In genomic region chr6:133916650-133917151, GRCh38 we compare ENCODE assay signal across 8 cellular contexts. TPM values are rescaled to one million over a fixed set of nuclear protein-coding genes. Genes with fewer than 3 reads are reported as not detected.
DNase-seq lines count a peak whose midpoint lies in the region; ATAC-seq, FAIRE-seq and TF ChIP-seq lines count a peak whose summit lies in the region.

No MANE protein-coding gene starts in this region.

- ATAC-seq in GM18858 (IDR thresholded peaks at IDR 0.05; ENCODE audit: unreplicated experiment) (peak; percentile 45), HG03103 (IDR thresholded peaks at IDR 0.05; ENCODE audit: low read depth, unreplicated experiment) (peak; percentile 67)

- POLR2A ChIA-PET in AG04449 (lab: Yijun Ruan, JAX) = no interaction called here

- CTCF ChIA-PET in AG04449 (lab: Yijun Ruan, JAX) = interaction anchor here (0.6 to 20.8 kb wide), 70 partner anchors 9 to 1094 kb away, joined by 3 to 1249 read pairs (median 4); partner anchors contain the start of gene TCF21

- TF ChIP-seq CTCF in AG04449 (IDR thresholded peaks at IDR 0.05; ENCODE audit: insufficient read depth, low read length, missing control alignments) = peak; percentile 91
- peak; percentile 89 for TF ChIP-seq CTCF in VCaP (conservative IDR thresholded peaks at IDR 0.05)
- TF ChIP-seq CTCF in bronchial epithelial cell (IDR thresholded peaks at IDR 0.05; ENCODE audit: insufficient read depth, low read length, severe bottlenecking) = peak; percentile 92

- FAIRE-seq in bronchial epithelial cell (lab: Jason Lieb, UNC) = no peak

- no peak overlapping the region for H3K4me3 ChIP-seq in AG04449 (ENCODE audit: low read depth, low read length)
- H3K4me3 ChIP-seq in bronchial epithelial cell (ENCODE audit: low read depth, low read length) = no peak overlapping the region

- no peaks in the 10 kb centered on the region for H3K36me3 ChIP-seq in bronchial epithelial cell (ENCODE audit: control insufficient read depth, insufficient read depth, low read length)

- H3K27me3 ChIP-seq in bronchial epithelial cell (ENCODE audit: control insufficient read depth, insufficient read depth, low read length) = no peaks in the 10 kb centered on the region

- H3K27ac ChIP-seq in VCaP = no peak overlapping the region

- DNase-seq in AG04449 (ENCODE audit: low read depth, low spot score) (peak; percentile 71), NCI-H2171 (lab: John Stamatoyannopoulos, UW) (peak; percentile 44), bronchial epithelial cell (ENCODE audit: low read depth) (peak; percentile 75), inferior parietal cortex (ENCODE audit: extremely low spot score) (peak; percentile 91)
- peak; percentile 53 to 75 (median 70) for DNase-seq in stimulated activated CD4-positive, alpha-beta T cell treated with anti-CD3 and anti-CD28 coated beads, Interleukin-1b, Interleukin-23, amount 100 ng/mL, for 24 hours (ENCODE audit: low read depth in 4 of 4, low spot score in 1 of 4)

RNA-seq across cellular contexts. Expression of gene TCF21, which starts 27.8 kb away (rescaled TPM):
- 0.26 TPM in 1 of 2 replicates, not detected in the other for total RNA-seq in bronchial epithelial cell

RNA-seq across cellular contexts. Expression of gene TBPL1, which starts 36.3 kb away (rescaled TPM):
- total RNA-seq in bronchial epithelial cell = 15.9 and 18.4 TPM in 2 replicates
